In the genomic region with DNA sequence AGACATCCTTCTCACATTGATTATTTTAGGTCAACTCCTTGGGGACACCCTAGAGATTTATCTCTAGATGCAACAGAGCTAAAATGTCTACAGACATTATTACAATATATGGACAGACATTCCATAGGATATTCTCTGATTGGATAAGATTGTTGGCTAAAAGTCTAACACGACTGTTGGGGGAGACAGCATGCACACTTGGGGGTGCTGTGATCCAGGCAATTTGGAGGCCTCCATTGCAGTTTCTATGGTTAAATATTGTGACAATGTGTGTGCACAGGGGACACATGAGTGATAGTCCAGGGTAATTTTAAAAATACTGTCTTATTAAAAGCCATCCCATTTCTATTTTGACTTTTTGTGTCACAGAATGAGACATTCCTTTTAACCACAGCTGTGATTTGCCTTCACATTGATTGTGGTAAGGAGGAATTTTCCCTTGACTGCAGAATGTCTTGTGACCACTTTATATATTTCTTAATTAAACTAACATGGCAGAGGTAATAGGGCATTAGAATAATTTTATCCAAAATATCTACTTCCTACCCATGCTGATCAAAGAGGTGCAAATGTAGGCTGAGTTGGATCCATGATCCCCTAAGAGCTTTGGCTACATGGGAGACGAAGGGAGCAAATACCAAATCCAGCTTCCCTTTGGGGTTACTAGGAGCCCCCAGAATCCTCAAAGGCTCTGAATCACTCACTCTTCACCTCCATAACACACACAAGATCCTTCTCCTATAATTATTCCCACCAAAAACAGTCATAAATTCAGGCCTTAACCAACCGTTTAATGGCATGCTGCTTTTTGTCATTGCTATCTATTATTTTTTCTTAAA, we compare ENCODE assay signal across 38 cellular contexts. TPM values are rescaled to one million over a fixed set of nuclear protein-coding genes. Genes with fewer than 3 reads are reported as not detected.
DNase-seq lines count a peak whose midpoint lies in the region; ATAC-seq, FAIRE-seq and TF ChIP-seq lines count a peak whose summit lies in the region.
"Had no signal": no experiment of that assay in that cellular context is flagged by ENCODE, and none has a peak within 500 bp of the region (broad histone marks: within the 10 kb centered on the region; RNA-seq: fewer than 3 reads in every experiment).

No MANE protein-coding gene starts in this region.

- peaks cover 18% of the 10 kb centered on the region for H3K4me1 Mint-ChIP-seq in astrocyte (ENCODE audit: low read depth, unreplicated experiment)
- H3K4me1 Mint-ChIP-seq in activated CD8-positive, alpha-beta T cell treated with anti-CD3 and anti-CD28 coated beads, Interleukin-2, amount 10 ng/mL, durations not matched to agents 7 days and 5 days (ENCODE audit: low read depth) = no peaks in the 10 kb centered on the region
- H3K4me1 Mint-ChIP-seq: activated CD4-positive, alpha-beta memory T cell treated with anti-CD3 and anti-CD28 coated beads, Interleukin-2, amount 10 ng/mL, durations not matched to agents 7 days and 5 days; activated naive CD4-positive, alpha-beta T cell treated with anti-CD3 and anti-CD28 coated beads, Interleukin-2, amount 10 ng/mL, durations not matched to agents 7 days and 5 days; activated T-helper 17 cell treated with anti-CD3 and anti-CD28 coated beads, Interleukin-2, amount 50 U/mL, for 72 hours; brain; nephron had no signal

- no peaks in the 10 kb centered on the region for H3K9me3 ChIP-seq in astrocyte (ENCODE audit: insufficient read depth, low read depth, low read length)
- H3K9me3 ChIP-seq: adrenal gland had no signal

- POLR2A ChIA-PET in activated CD8-positive, alpha-beta T cell treated with anti-CD3 and anti-CD28 coated beads, Interleukin-2, amount 10 ng/mL, durations not matched to agents 7 days and 5 days (lab: Charles Lee) = no interaction called here

- no peak for ATAC-seq in activated CD4-positive, CD25-positive, alpha-beta regulatory T cell treated with anti-CD3 and anti-CD28 coated beads, Interleukin-2, amount 50 U/mL, for 24 hours
- no peak for ATAC-seq in activated CD8-positive, alpha-beta T cell treated with anti-CD3 and anti-CD28 coated beads, Interleukin-2, amount 10 ng/mL, durations not matched to agents 7 days and 5 days
- ATAC-seq: activated T-helper 17 cell treated with anti-CD3 and anti-CD28 coated beads, Interleukin-2, amount 50 U/mL, for 72 hours; gastroesophageal sphincter; left cardiac atrium; stimulated activated memory B cell treated with anti-CD40 and anti-IgM and Interleukin-4, amounts not matched to agents 10 μg/mL and 1 μg/mL and 100 μg/mL, for 72 hours had no signal

- no peak overlapping the region for H3K4me3 ChIP-seq in astrocyte (ENCODE audit: insufficient read depth, low read depth, low read length)
- H3K4me3 ChIP-seq: adrenal gland; BLaER1 treated with 17β-estradiol and CSF1 and Interleukin-3, amounts not matched to agents 10 nM and 100 nM; gastroesophageal sphincter; skin epidermis; upper lobe of left lung had no signal

- no peak for DNase-seq in D721Med (ENCODE audit: insufficient read length, low spot score)
- DNase-seq in NAMALWA (ENCODE audit: low spot score) = peak; percentile 27
- DNase-seq in astrocyte (ENCODE audit: low read depth) = peak; percentile 37
- peak; percentile 36 for DNase-seq in iris pigment epithelial cell (ENCODE audit: low read depth)
- no peak for DNase-seq in GM13976 (ENCODE audit: low spot score)
- no peak for DNase-seq in DMS79 treated with DMSO at 0.1 percent for 48 hours (lab: John Stamatoyannopoulos, UW)
- DNase-seq in activated CD8-positive, alpha-beta T cell treated with anti-CD3 and anti-CD28 coated beads, Interleukin-2, amount 10 ng/mL, durations not matched to agents 7 days and 5 days = no peak
- DNase-seq: activated CD4-positive, alpha-beta memory T cell treated with anti-CD3 and anti-CD28 coated beads, Interleukin-2, amount 10 ng/mL, durations not matched to agents 7 days and 5 days; activated CD4-positive, alpha-beta T cell treated with anti-CD3 and anti-CD28 coated beads for 1 hour; activated CD8-positive, alpha-beta memory T cell treated with anti-CD3 and anti-CD28 coated beads, Interleukin-2, amount 50 U/mL, for 48 hours; activated naive CD4-positive, alpha-beta T cell treated with anti-CD3 and anti-CD28 coated beads, Interleukin-2, amount 10 ng/mL, durations not matched to agents 7 days and 5 days; adrenal gland; DMS53; GDM1; H7; hippocampal formation; left cardiac atrium; mammary epithelial cell; MV-4-11; NCI-H146; NCI-H2107; NCI-H345; NCI-H774; upper lobe of left lung had no signal

- no peak overlapping the region for H3K9ac ChIP-seq in astrocyte (ENCODE audit: low read length)
- H3K9ac ChIP-seq: BLaER1 treated with 17β-estradiol and CSF1 and Interleukin-3, amounts not matched to agents 10 nM and 100 nM had no signal

- H3K4me3 Mint-ChIP-seq in astrocyte (ENCODE audit: unreplicated experiment) = no peak overlapping the region
- H3K4me3 Mint-ChIP-seq in activated CD8-positive, alpha-beta T cell treated with anti-CD3 and anti-CD28 coated beads, Interleukin-2, amount 10 ng/mL, durations not matched to agents 7 days and 5 days = no peak overlapping the region
- H3K4me3 Mint-ChIP-seq: activated CD4-positive, alpha-beta memory T cell treated with anti-CD3 and anti-CD28 coated beads, Interleukin-2, amount 10 ng/mL, durations not matched to agents 7 days and 5 days; activated naive CD4-positive, alpha-beta T cell treated with anti-CD3 and anti-CD28 coated beads, Interleukin-2, amount 10 ng/mL, durations not matched to agents 7 days and 5 days; activated T-helper 17 cell treated with anti-CD3 and anti-CD28 coated beads, Interleukin-2, amount 50 U/mL, for 72 hours; brain; nephron; stimulated activated memory B cell treated with anti-CD40 and anti-IgM and Interleukin-4, amounts not matched to agents 10 μg/mL and 1 μg/mL and 100 μg/mL, for 72 hours; T-helper 1 cell treated with Interleukin-12 subunit alpha and Interleukin-12 subunit beta and Interleukin-4 antibody, amounts not matched to agents 30 μg/mL and 1 μg/mL, for 36 hours had no signal

- no peaks in the 10 kb centered on the region for H3K36me3 ChIP-seq in astrocyte (ENCODE audit: insufficient read depth, low read length)
- H3K36me3 ChIP-seq: adrenal gland; BLaER1 treated with 17β-estradiol and CSF1 and Interleukin-3, amounts not matched to agents 10 nM and 100 nM; gastroesophageal sphincter; upper lobe of left lung had no signal

- H3K9me3 Mint-ChIP-seq in astrocyte (ENCODE audit: unreplicated experiment) = peaks cover 4% of the 10 kb centered on the region
- no peaks in the 10 kb centered on the region for H3K9me3 Mint-ChIP-seq in activated CD8-positive, alpha-beta T cell treated with anti-CD3 and anti-CD28 coated beads, Interleukin-2, amount 10 ng/mL, durations not matched to agents 7 days and 5 days (ENCODE audit: insufficient read depth)
- H3K9me3 Mint-ChIP-seq: activated CD4-positive, alpha-beta memory T cell treated with anti-CD3 and anti-CD28 coated beads, Interleukin-2, amount 10 ng/mL, durations not matched to agents 7 days and 5 days; activated naive CD4-positive, alpha-beta T cell treated with anti-CD3 and anti-CD28 coated beads, Interleukin-2, amount 10 ng/mL, durations not matched to agents 7 days and 5 days; T-helper 1 cell treated with Interleukin-12 subunit alpha and Interleukin-12 subunit beta and Interleukin-4 antibody, amounts not matched to agents 30 μg/mL and 1 μg/mL, for 36 hours had no signal

- in situ Hi-C loops in GM13976 (cut with MboI; ENCODE audit: low sequenced_read_pairs, unreplicated experiment) = no loop called here

- H3K36me3 Mint-ChIP-seq in astrocyte (ENCODE audit: low read depth, unreplicated experiment) = no peaks in the 10 kb centered on the region
- no peaks in the 10 kb centered on the region for H3K36me3 Mint-ChIP-seq in activated CD8-positive, alpha-beta T cell treated with anti-CD3 and anti-CD28 coated beads, Interleukin-2, amount 10 ng/mL, durations not matched to agents 7 days and 5 days (ENCODE audit: low read depth)
- H3K36me3 Mint-ChIP-seq: activated naive CD4-positive, alpha-beta T cell treated with anti-CD3 and anti-CD28 coated beads, Interleukin-2, amount 10 ng/mL, durations not matched to agents 7 days and 5 days; brain had no signal

- no peak for FAIRE-seq in D721Med (lab: Jason Lieb, UNC)
- no peak for FAIRE-seq in astrocyte (lab: Jason Lieb, UNC)
- FAIRE-seq: GM18507 had no signal

- TF ChIP-seq CTCF in D721Med (IDR thresholded peaks at IDR 0.05; ENCODE audit: insufficient read depth, missing control alignments) (peak; percentile 17), astrocyte (IDR thresholded peaks at IDR 0.05; ENCODE audit: insufficient read depth, low read depth, low read length) (no peak), GM13976 (IDR thresholded peaks at IDR 0.05; ENCODE audit: borderline replicate concordance, control extremely low read depth, extremely low read depth, insufficient read depth, missing control alignments) (no peak)

- H3K27me3 ChIP-seq in astrocyte (ENCODE audit: insufficient read depth, low read length) = no peaks in the 10 kb centered on the region
- H3K27me3 ChIP-seq: adrenal gland; BLaER1 treated with 17β-estradiol and CSF1 and Interleukin-3, amounts not matched to agents 10 nM and 100 nM; gastroesophageal sphincter; upper lobe of left lung had no signal

- H3K27me3 Mint-ChIP-seq in astrocyte (ENCODE audit: low read depth, unreplicated experiment) = no peaks in the 10 kb centered on the region
- peaks cover 6% of the 10 kb centered on the region for H3K27me3 Mint-ChIP-seq in activated CD8-positive, alpha-beta T cell treated with anti-CD3 and anti-CD28 coated beads, Interleukin-2, amount 10 ng/mL, durations not matched to agents 7 days and 5 days (ENCODE audit: low read depth)

- peak overlapping the region; percentile 76 for H3K27ac Mint-ChIP-seq in astrocyte (ENCODE audit: unreplicated experiment)
- no peak overlapping the region for H3K27ac Mint-ChIP-seq in activated CD8-positive, alpha-beta T cell treated with anti-CD3 and anti-CD28 coated beads, Interleukin-2, amount 10 ng/mL, durations not matched to agents 7 days and 5 days
- H3K27ac Mint-ChIP-seq: activated CD4-positive, alpha-beta memory T cell treated with anti-CD3 and anti-CD28 coated beads, Interleukin-2, amount 10 ng/mL, durations not matched to agents 7 days and 5 days; activated naive CD4-positive, alpha-beta T cell treated with anti-CD3 and anti-CD28 coated beads, Interleukin-2, amount 10 ng/mL, durations not matched to agents 7 days and 5 days; activated T-helper 17 cell treated with anti-CD3 and anti-CD28 coated beads, Interleukin-2, amount 50 U/mL, for 72 hours; brain; nephron; stimulated activated memory B cell treated with anti-CD40 and anti-IgM and Interleukin-4, amounts not matched to agents 10 μg/mL and 1 μg/mL and 100 μg/mL, for 72 hours; T-helper 1 cell treated with Interleukin-12 subunit alpha and Interleukin-12 subunit beta and Interleukin-4 antibody, amounts not matched to agents 30 μg/mL and 1 μg/mL, for 36 hours had no signal

- no peak overlapping the region for H2AFZ ChIP-seq in astrocyte (ENCODE audit: low read depth, low read length)

- H3K79me2 ChIP-seq in astrocyte (ENCODE audit: insufficient read depth, low read length) = no peaks in the 10 kb centered on the region

- CTCF ChIA-PET in activated CD8-positive, alpha-beta T cell treated with anti-CD3 and anti-CD28 coated beads, Interleukin-2, amount 10 ng/mL, durations not matched to agents 7 days and 5 days (lab: Charles Lee) = interaction anchor here (1.3 kb wide), 1 partner anchor 19 kb away, joined by 4 read pairs; no protein-coding TSS in a partner anchor

- no peak overlapping the region for H3K4me2 ChIP-seq in astrocyte (ENCODE audit: low read length)
- H3K4me2 ChIP-seq: BLaER1 treated with 17β-estradiol and CSF1 and Interleukin-3, amounts not matched to agents 10 nM and 100 nM had no signal

- no peaks in the 10 kb centered on the region for H3K4me1 ChIP-seq in astrocyte (ENCODE audit: insufficient read depth, low read length)
- H3K4me1 ChIP-seq: adrenal gland; BLaER1 treated with 17β-estradiol and CSF1 and Interleukin-3, amounts not matched to agents 10 nM and 100 nM; gastroesophageal sphincter; upper lobe of left lung had no signal

- no peaks in the 10 kb centered on the region for H4K20me1 ChIP-seq in astrocyte (ENCODE audit: insufficient read depth, low read length)
- H4K20me1 ChIP-seq: BLaER1 treated with 17β-estradiol and CSF1 and Interleukin-3, amounts not matched to agents 10 nM and 100 nM had no signal

- no peak overlapping the region for H3K27ac ChIP-seq in astrocyte (ENCODE audit: low read depth, low read length)
- H3K27ac ChIP-seq: adrenal gland; BLaER1 treated with 17β-estradiol and CSF1 and Interleukin-3, amounts not matched to agents 10 nM and 100 nM; gastroesophageal sphincter; skin epidermis; upper lobe of left lung had no signal

RNA-seq across cellular contexts. Expression of a gene that starts 7.3 kb away (rescaled TPM):
- total RNA-seq in astrocyte = 66.2 and 74.8 TPM in 2 replicates
- total RNA-seq in activated CD8-positive, alpha-beta T cell treated with anti-CD3 and anti-CD28 coated beads, Interleukin-2, amount 10 ng/mL, durations not matched to agents 7 days and 5 days = not detected
- total RNA-seq: activated CD4-positive, alpha-beta memory T cell treated with anti-CD3 and anti-CD28 coated beads, Interleukin-2, amount 10 ng/mL, durations not matched to agents 7 days and 5 days had no signal

RNA-seq across cellular contexts. Expression of a gene that starts 23.1 kb away (rescaled TPM):
- not detected in 2 replicates for total RNA-seq in astrocyte
- not detected for total RNA-seq in activated CD8-positive, alpha-beta T cell treated with anti-CD3 and anti-CD28 coated beads, Interleukin-2, amount 10 ng/mL, durations not matched to agents 7 days and 5 days
- total RNA-seq: activated CD4-positive, alpha-beta memory T cell treated with anti-CD3 and anti-CD28 coated beads, Interleukin-2, amount 10 ng/mL, durations not matched to agents 7 days and 5 days; activated T-helper 17 cell treated with anti-CD3 and anti-CD28 coated beads, Interleukin-2, amount 50 U/mL, for 72 hours; adrenal gland; cerebellum; gastroesophageal sphincter; H7; left cardiac atrium; mammary epithelial cell; mucosa of gallbladder; omental fat pad; subcutaneous adipose tissue; upper lobe of left lung had no signal

RNA-seq across cellular contexts. Expression of a gene that starts 38.2 kb away (rescaled TPM):
- total RNA-seq in astrocyte = 7.7 and 8.8 TPM in 2 replicates
- not detected for total RNA-seq in activated CD8-positive, alpha-beta T cell treated with anti-CD3 and anti-CD28 coated beads, Interleukin-2, amount 10 ng/mL, durations not matched to agents 7 days and 5 days
- total RNA-seq: activated CD4-positive, alpha-beta memory T cell treated with anti-CD3 and anti-CD28 coated beads, Interleukin-2, amount 10 ng/mL, durations not matched to agents 7 days and 5 days; activated T-helper 17 cell treated with anti-CD3 and anti-CD28 coated beads, Interleukin-2, amount 50 U/mL, for 72 hours had no signal

Comparison
In these comparisons a context has a peak if more than half of its experiments do, and no peak if none do; other contexts are left out.
1. DNase-seq: peak in NAMALWA (single experiment), astrocyte (single experiment) and iris pigment epithelial cell (single experiment); none in D721Med (single experiment), GM13976 (single experiment), DMS79 treated with DMSO at 0.1 percent for 48 hours (single experiment) and activated CD8-positive, alpha-beta T cell treated with anti-CD3 and anti-CD28 coated beads, Interleukin-2, amount 10 ng/mL, durations not matched to agents 7 days and 5 days (single experiment).
2. RNA of a gene that starts 7.3 kb away (total RNA-seq): 66.2 to 74.8 TPM in astrocyte; not detected in activated CD8-positive, alpha-beta T cell treated with anti-CD3 and anti-CD28 coated beads, Interleukin-2, amount 10 ng/mL, durations not matched to agents 7 days and 5 days; every median in the first group is over 10 times any median in the second.